ENCODE assay signal across 1 cellular context in genomic region chr1:16613185-16614147, GRCh38.
A peak's percentile ranks its signal among the peaks of the same experiment; 100 is the strongest.
TF ChIP-seq lines count a peak whose summit lies in the region.

NBPF1 (minus strand) TSS chr1:16613564.

TF ChIP-seq in HEK293, 187 proteins besides CTCF, POLR2A, EP300 and RAD21 (continued from another document and continues in another):
- TF ChIP-seq ZNF175 (tag by site-specific recombination; IDR thresholded peaks at IDR 0.05) (no peak), ZNF366 (tag by site-specific recombination; conservative IDR thresholded peaks at IDR 0.05) (peak; percentile 98), GLIS2 (tag by site-specific recombination; IDR thresholded peaks at IDR 0.05) (peak; percentile 91), ZBTB1 (tag by site-specific recombination; IDR thresholded peaks at IDR 0.05) (peak; percentile 29; the same call in 1 of the 2 replicates), REPIN1 (tag by site-specific recombination; IDR thresholded peaks at IDR 0.05; ENCODE audit: low read depth) (peak; percentile 98), ZNF266 (tag by site-specific recombination; IDR thresholded peaks at IDR 0.05; ENCODE audit: low read depth) (no peak), ZNF274 (IDR thresholded peaks at IDR 0.05; ENCODE audit: low read length) (no peak), ZNF274 (tag by site-specific recombination; IDR thresholded peaks at IDR 0.05; ENCODE audit: borderline replicate concordance) (no peak), ZNF426 (tag by site-specific recombination; IDR thresholded peaks at IDR 0.05) (no peak), PRDM4 (tag by site-specific recombination; IDR thresholded peaks at IDR 0.05) (peak; percentile 69), ZNF707 (tag by site-specific recombination; IDR thresholded peaks at IDR 0.05) (no peak), SP3 (tag by site-specific recombination; IDR thresholded peaks at IDR 0.05) (peak; percentile 90), SP7 (tag by site-specific recombination; IDR thresholded peaks at IDR 0.05) (peak; percentile 92), ATF2 (tag by site-specific recombination; IDR thresholded peaks at IDR 0.05; ENCODE audit: low read depth) (no peak), ZNF341 (tag by site-specific recombination; IDR thresholded peaks at IDR 0.05; ENCODE audit: low read depth) (peak; percentile 100), ZNF664 (tag by site-specific recombination; IDR thresholded peaks at IDR 0.05) (no peak), ZNF10 (tag by site-specific recombination; IDR thresholded peaks at IDR 0.05) (peak; percentile 70), ZSCAN30 (tag by site-specific recombination; IDR thresholded peaks at IDR 0.05) (peak; percentile 99), PRDM10 (tag by site-specific recombination; IDR thresholded peaks at IDR 0.05) (peak; percentile 100), ZNF660 (tag by site-specific recombination; IDR thresholded peaks at IDR 0.05) (peak; percentile 90), ZNF785 (tag by site-specific recombination; IDR thresholded peaks at IDR 0.05) (peak; percentile 18), ZNF473 (tag by site-specific recombination; IDR thresholded peaks at IDR 0.05) (no peak), RBAK (tag by site-specific recombination; IDR thresholded peaks at IDR 0.05) (no peak), ZNF623 (tag by site-specific recombination; IDR thresholded peaks at IDR 0.05) (peak; percentile 67), ZNF433 (tag by site-specific recombination; IDR thresholded peaks at IDR 0.05; ENCODE audit: low read depth) (no peak), ZBTB7A (tag by site-specific recombination; IDR thresholded peaks at IDR 0.05; ENCODE audit: low read depth) (0 out of 2 replicates have a peak, but pooled peaks have one; percentile 14), ZNF843 (tag by site-specific recombination; IDR thresholded peaks at IDR 0.05) (peak; percentile 82; the same call in 1 of the 2 replicates), ZNF391 (tag by site-specific recombination; IDR thresholded peaks at IDR 0.05; ENCODE audit: borderline replicate concordance, low read depth) (peak; percentile 90), ZNF404 (tag by site-specific recombination; IDR thresholded peaks at IDR 0.05) (no peak), BCL6B (tag by site-specific recombination; IDR thresholded peaks at IDR 0.05) (no peak), ZNF561 (tag by site-specific recombination; IDR thresholded peaks at IDR 0.05; ENCODE audit: borderline replicate concordance) (peak; percentile 99), ZFP3 (tag by site-specific recombination; IDR thresholded peaks at IDR 0.05; ENCODE audit: low read depth) (no peak), ZNF26 (tag by site-specific recombination; IDR thresholded peaks at IDR 0.05) (no peak), IKZF3 (tag by site-specific recombination; IDR thresholded peaks at IDR 0.05) (peak; percentile 55), ZXDB (tag by site-specific recombination; IDR thresholded peaks at IDR 0.05) (peak; percentile 100), ZNF580 (tag by site-specific recombination; IDR thresholded peaks at IDR 0.05) (peak; percentile 60; the same call in 1 of the 2 replicates), ZNF548 (tag by site-specific recombination; IDR thresholded peaks at IDR 0.05) (no peak), ZNF621 (tag by site-specific recombination; IDR thresholded peaks at IDR 0.05) (no peak), ZNF174 (tag by site-specific recombination; IDR thresholded peaks at IDR 0.05) (no peak), ZNF677 (tag by site-specific recombination; IDR thresholded peaks at IDR 0.05) (0 out of 2 replicates have a peak, but pooled peaks have one; percentile 45), BCL11A (tag by site-specific recombination; IDR thresholded peaks at IDR 0.05; ENCODE audit: low read depth) (peak; percentile 87), MEIS1 (CRISPR knock-in tag; IDR thresholded peaks at IDR 0.05; ENCODE audit: borderline replicate concordance) (no peak), ZNF596 (tag by site-specific recombination; IDR thresholded peaks at IDR 0.05) (peak; percentile 44; the same call in 1 of the 2 replicates), ZNF16 (tag by site-specific recombination; IDR thresholded peaks at IDR 0.05; ENCODE audit: low read depth) (no peak; the same call in 1 of the 2 replicates), ZNF792 (tag by site-specific recombination; IDR thresholded peaks at IDR 0.05) (peak; percentile 69), ZNF747 (tag by site-specific recombination; IDR thresholded peaks at IDR 0.05) (no peak), ZNF449 (tag by site-specific recombination; IDR thresholded peaks at IDR 0.05) (peak; percentile 90), KLF16 (tag by site-specific recombination; IDR thresholded peaks at IDR 0.05) (peak; percentile 97), MZF1 (tag by site-specific recombination; IDR thresholded peaks at IDR 0.05; ENCODE audit: borderline replicate concordance) (peak; percentile 97), ZNF133 (tag by site-specific recombination; IDR thresholded peaks at IDR 0.05) (no peak), HOXD13 (CRISPR knock-in tag; IDR thresholded peaks at IDR 0.05; ENCODE audit: borderline replicate concordance) (no peak), ZNF184 (tag by site-specific recombination; IDR thresholded peaks at IDR 0.05) (0 out of 2 replicates have a peak, but pooled peaks have one; percentile 81), ZNF585B (tag by site-specific recombination; IDR thresholded peaks at IDR 0.05) (no peak; the same call in 1 of the 2 replicates), HIC1 (tag by site-specific recombination; IDR thresholded peaks at IDR 0.05) (peak; percentile 91)
